In the genomic region with DNA sequence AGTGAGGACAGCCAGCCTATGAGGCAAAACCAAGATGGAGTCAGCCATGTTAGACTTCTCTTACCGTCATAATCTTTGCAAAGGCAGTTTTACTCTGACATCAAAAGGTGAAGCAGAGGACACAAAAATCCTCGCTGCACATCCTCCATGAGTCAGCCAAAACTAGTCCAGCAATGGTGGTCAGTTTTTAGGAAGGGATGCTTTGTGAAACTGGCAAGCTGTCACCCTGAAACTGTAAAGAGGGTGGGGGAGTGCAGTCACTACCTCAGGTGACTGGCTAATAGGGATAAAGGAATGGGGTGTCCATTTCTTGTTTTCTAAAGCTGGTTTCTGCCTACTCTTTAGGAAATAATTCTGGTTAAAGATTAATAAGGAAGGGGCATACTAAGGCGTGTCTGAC, we compare ENCODE assay signal across 29 cellular contexts. TPM values are rescaled to one million over a fixed set of nuclear protein-coding genes. Genes with fewer than 3 reads are reported as not detected.
"Had no signal": no experiment of that assay in that cellular context is flagged by ENCODE, and none has a peak within 500 bp of the region (broad histone marks: within the 10 kb centered on the region; RNA-seq: fewer than 3 reads in every experiment).

No MANE protein-coding gene starts in this region.

- H3K4me1 ChIP-seq: uterus had no signal

- H3K27ac ChIP-seq: coronary artery, gastrocnemius medialis, heart right ventricle, left lung, lower lobe of right lung, neural progenitor cell, right atrium auricular region, sigmoid colon, skin epidermis, stomach, thoracic aorta, transverse colon, uterus had no signal

- H2AFZ ChIP-seq: neural progenitor cell had no signal

- ATAC-seq: gastrocnemius medialis; heart right ventricle; left lung; lower lobe of right lung; natural killer cell treated with Interleukin-12 subunit alpha and Interleukin-12 subunit beta and Interleukin-15 and Interleukin-18, amount 100 ng/mL, for 72 hours had no signal

- H3K27ac Mint-ChIP-seq: endodermal cell; memory B cell; mesothelial cell of epicardium; natural killer cell treated with Interleukin-12 subunit alpha and Interleukin-12 subunit beta and Interleukin-15 and Interleukin-18, amount 100 ng/mL, for 72 hours; neural progenitor cell had no signal

- H3K4me2 ChIP-seq: neural progenitor cell had no signal

- DNase-seq: effector CD4-positive, alpha-beta T cell; endodermal cell; erythroblast; gastrocnemius medialis; heart right ventricle; hypothalamus; left lung; lower lobe of right lung; sigmoid colon; stimulated activated CD4-positive, alpha-beta T cell treated with anti-CD3 and anti-CD28 coated beads, Interleukin-2, amount 100 ng/mL, for 24 hours; stimulated activated CD4-positive, alpha-beta T cell treated with anti-CD3 and anti-CD28 coated beads, Interleukin-4, amount 100 ng/mL, for 4 hours; stimulated activated naive CD4-positive, alpha-beta T cell; stomach; substantia nigra; transverse colon; uterus had no signal

- H3K9ac ChIP-seq: neural progenitor cell had no signal

- H3K27me3 Mint-ChIP-seq: memory B cell had no signal

- FAIRE-seq: endothelial cell of umbilical vein, islet of Langerhans had no signal

- H3K4me3 Mint-ChIP-seq: endodermal cell; memory B cell; mesothelial cell of epicardium; natural killer cell treated with Interleukin-12 subunit alpha and Interleukin-12 subunit beta and Interleukin-15 and Interleukin-18, amount 100 ng/mL, for 72 hours; neural progenitor cell had no signal

- H3K9me3 Mint-ChIP-seq: natural killer cell treated with Interleukin-12 subunit alpha and Interleukin-12 subunit beta and Interleukin-15 and Interleukin-18, amount 100 ng/mL, for 72 hours had no signal

- H3K36me3 ChIP-seq: gastrocnemius medialis, heart right ventricle, left lung, lower lobe of right lung, neural progenitor cell, right atrium auricular region, sigmoid colon, stomach, thoracic aorta, transverse colon, uterus had no signal

- H3K27me3 ChIP-seq: gastrocnemius medialis, heart right ventricle, left lung, neural progenitor cell, right atrium auricular region, sigmoid colon, stomach, transverse colon, uterus had no signal

- H3K9me3 ChIP-seq: uterus had no signal

- H3K4me3 ChIP-seq: coronary artery, gastrocnemius medialis, heart right ventricle, left lung, lower lobe of right lung, neural progenitor cell, right atrium auricular region, sigmoid colon, skin epidermis, stomach, thoracic aorta, transverse colon, uterus had no signal

RNA-seq across cellular contexts. Expression of a gene that starts 48.9 kb away (rescaled TPM):
- total RNA-seq: dermis microvascular lymphatic vessel endothelial cell; fibroblast of villous mesenchyme; gastrocnemius medialis; left lung; lower lobe of right lung; mesothelial cell of epicardium; natural killer cell treated with Interleukin-12 subunit alpha and Interleukin-12 subunit beta and Interleukin-15 and Interleukin-18, amount 100 ng/mL, for 72 hours; omental fat pad; right atrium auricular region; thoracic aorta; uterus had no signal
- polyA plus RNA-seq: heart right ventricle had no signal
